Comparison of ENCODE assay signal across 8 cellular contexts in genomic region chr1:36516372-36517018, GRCh38.
A peak's percentile ranks its signal among the peaks of the same experiment; 100 is the strongest.
DNase-seq lines count a peak whose midpoint lies in the region; ATAC-seq lines count a peak whose summit lies in the region.

No MANE protein-coding gene starts in this region.

- in situ Hi-C loops in T47D (cut with HindIII; ENCODE audit: low pct_unique_long_range_greater_than_20kb, low sequenced_read_pairs): no loop called here

- no peak for ATAC-seq in GM21825 (IDR thresholded peaks at IDR 0.05; ENCODE audit: unreplicated experiment)

- DNase-seq in NCI-H524 (lab: John Stamatoyannopoulos, UW) (peak; percentile 30 to 70), NCI-H524 treated with DMSO at 0.1 percent for 48 hours (lab: John Stamatoyannopoulos, UW) (no peak), NCI-H146 (lab: John Stamatoyannopoulos, UW) (peak; percentile 55), T47D (ENCODE audit: low read depth in 1 of 2, low spot score in 1 of 2) (peak; percentile 66 to 69), inferior parietal cortex (ENCODE audit: extremely low spot score) (peak; percentile 63)
- DNase-seq in T-helper 2 cell treated with Interferon-gamma antibody and Interleukin-4, amounts not matched to agents 5 μg/mL and 100 μg/mL, for 36 hours (ENCODE audit: low spot score): peak; percentile 12
- peak; percentile 13 to 30 for DNase-seq in stimulated activated CD4-positive, alpha-beta T cell treated with anti-CD3 and anti-CD28 coated beads, Interleukin-15, amount 100 ng/mL, for 48 hours (ENCODE audit: low read depth in 2 of 2)

- H3K4me1 Mint-ChIP-seq in T-helper 2 cell treated with Interferon-gamma antibody and Interleukin-4, amounts not matched to agents 5 μg/mL and 100 μg/mL, for 36 hours (ENCODE audit: low read depth): no peaks in the 10 kb centered on the region

- H3K27me3 Mint-ChIP-seq in T-helper 2 cell treated with Interferon-gamma antibody and Interleukin-4, amounts not matched to agents 5 μg/mL and 100 μg/mL, for 36 hours (ENCODE audit: low read depth): no peaks in the 10 kb centered on the region

- H3K4me3 Mint-ChIP-seq in T-helper 2 cell treated with Interferon-gamma antibody and Interleukin-4, amounts not matched to agents 5 μg/mL and 100 μg/mL, for 36 hours: no peak overlapping the region

- no peaks in the 10 kb centered on the region for H3K9me3 Mint-ChIP-seq in T-helper 2 cell treated with Interferon-gamma antibody and Interleukin-4, amounts not matched to agents 5 μg/mL and 100 μg/mL, for 36 hours

- H3K36me3 Mint-ChIP-seq in T-helper 2 cell treated with Interferon-gamma antibody and Interleukin-4, amounts not matched to agents 5 μg/mL and 100 μg/mL, for 36 hours (ENCODE audit: low read depth): no peaks in the 10 kb centered on the region

- no peak overlapping the region for H3K27ac Mint-ChIP-seq in T-helper 2 cell treated with Interferon-gamma antibody and Interleukin-4, amounts not matched to agents 5 μg/mL and 100 μg/mL, for 36 hours
